26 cellular contexts compared by ENCODE assay signal in genomic region chr2:238421695-238422035, GRCh38. TPM values are rescaled to one million over a fixed set of nuclear protein-coding genes. Genes with fewer than 3 reads are reported as not detected.
DNase-seq lines count a peak whose midpoint lies in the region; ATAC-seq, FAIRE-seq and TF ChIP-seq lines count a peak whose summit lies in the region.
"Had no signal": no experiment of that assay in that cellular context is flagged by ENCODE, and none has a peak within 500 bp of the region (broad histone marks: within the 10 kb centered on the region; RNA-seq: fewer than 3 reads in every experiment).

No MANE protein-coding gene starts in this region.

- no peak overlapping the region; the same call in 1 of the 2 replicates for H3K4ac ChIP-seq in IMR-90 (ENCODE audit: low read depth, low read length)

- no peak overlapping the region for H4K91ac ChIP-seq in IMR-90 (ENCODE audit: insufficient read depth, low read depth, low read length)

- H3K4me1 Mint-ChIP-seq in nephron progenitor cell: peaks cover 62% of the 10 kb centered on the region

- no peak for ATAC-seq in IMR-90 (ENCODE audit: low read depth)
- peak; percentile 37; the same call in 2 of the 3 replicates for ATAC-seq in K562
- ATAC-seq: activated CD4-positive, alpha-beta T cell treated with anti-CD3 and anti-CD28 coated beads for 36 hours; activated CD8-positive, alpha-beta T cell treated with anti-CD3 and anti-CD28 coated beads, Interleukin-2, amount 10 ng/mL, durations not matched to agents 7 days and 5 days; upper lobe of right lung had no signal

- peak overlapping the region; percentile 89 for H3K27ac Mint-ChIP-seq in nephron progenitor cell
- H3K27ac Mint-ChIP-seq: activated CD4-positive, alpha-beta T cell treated with anti-CD3 and anti-CD28 coated beads for 36 hours had no signal

- H2BK15ac ChIP-seq in IMR-90 (ENCODE audit: low read depth, low read length): no peak overlapping the region

- CTCF ChIA-PET in IMR-90 (lab: Yijun Ruan, JAX): interaction anchor here (0.8 kb wide), 1 partner anchor 50 kb away, joined by 3 read pairs; no protein-coding TSS in a partner anchor
- CTCF ChIA-PET in K562 (lab: Yijun Ruan, JAX; ENCODE audit: low intra/inter-chr PET ratio): no interaction called here

- H3K36me3 ChIP-seq in IMR-90 (ENCODE audit: control insufficient read depth, insufficient read depth, low read length) (no peaks in the 10 kb centered on the region), K562 (ENCODE audit: control insufficient read depth, insufficient read depth, low read length) (no peaks in the 10 kb centered on the region), suprapubic skin (no peaks in the 10 kb centered on the region), esophagus squamous epithelium (no peaks in the 10 kb centered on the region)
- H3K36me3 ChIP-seq: BLaER1 treated with 17β-estradiol and CSF1 and Interleukin-3, amounts not matched to agents 10 nM and 100 nM; upper lobe of right lung had no signal

- H3K9me3 ChIP-seq in IMR-90 (ENCODE audit: control insufficient read depth, insufficient read depth, low read length) (no peaks in the 10 kb centered on the region), K562 (replicated peaks; ENCODE audit: control insufficient read depth, insufficient read depth, low read depth, low read length) (no peaks in the 10 kb centered on the region), suprapubic skin (no peaks in the 10 kb centered on the region), esophagus squamous epithelium (no peaks in the 10 kb centered on the region)
- H3K9me3 ChIP-seq: upper lobe of right lung had no signal

- H3K4me1 ChIP-seq in IMR-90 (ENCODE audit: control insufficient read depth, insufficient read depth, low read length): peaks cover 20% of the 10 kb centered on the region
- H3K4me1 ChIP-seq in K562 (replicated peaks in 1 of 2; ENCODE audit: control insufficient read depth in 2 of 2, insufficient read depth in 2 of 2, low read length in 2 of 2): peaks cover 65 to 66% of the 10 kb centered on the region in 2 experiments
- H3K4me1 ChIP-seq in suprapubic skin: peaks cover 35% of the 10 kb centered on the region
- peaks cover 8 to 41% (median 8%) of the 10 kb centered on the region in 3 donors for H3K4me1 ChIP-seq in esophagus squamous epithelium

- H3K27me3 ChIP-seq in IMR-90 (ENCODE audit: control insufficient read depth, insufficient read depth, low read length): no peaks in the 10 kb centered on the region
- no peaks in the 10 kb centered on the region for H3K27me3 ChIP-seq in K562 (ENCODE audit: control insufficient read depth in 2 of 2, insufficient read depth in 2 of 2, low read length in 2 of 2)
- no peaks in the 10 kb centered on the region for H3K27me3 ChIP-seq in suprapubic skin
- H3K27me3 ChIP-seq in esophagus squamous epithelium: no peaks in the 10 kb centered on the region
- H3K27me3 ChIP-seq: BLaER1 treated with 17β-estradiol and CSF1 and Interleukin-3, amounts not matched to agents 10 nM and 100 nM; upper lobe of right lung had no signal

- H3K23ac ChIP-seq in IMR-90 (ENCODE audit: low read depth, low read length): no peak overlapping the region

- no peak for FAIRE-seq in K562 (lab: Jason Lieb, UNC)
- FAIRE-seq: G401.6 had no signal

- H2AFZ ChIP-seq in IMR-90 (replicated peaks; ENCODE audit: low read length, poor library complexity) (peak overlapping the region; percentile 35), K562 (ENCODE audit: low read depth, low read length) (peak overlapping the region; percentile 27)

- WGBS in IMR-90 (ENCODE audit: extremely low coverage in 2 of 2, insufficient read length in 1 of 2), 2 experiments: 85% methylated on average over 11 of the region's 18 CpGs; no CpG with 5 or more reads in 1 of the 2 experiments
- under 1% methylated on average over 17 of the region's 18 CpGs for WGBS in K562 (ENCODE audit: insufficient coverage, low coverage, missing lambda C conversion rate)
- WGBS in suprapubic skin: 69% methylated on average over 17 of the region's 18 CpGs
- WGBS in esophagus squamous epithelium, 2 donors: 78 to 85% methylated on average over 15 to 18 of the region's 18 CpGs

- H3K79me1 ChIP-seq in IMR-90 (ENCODE audit: low read depth in 1 of 2, low read length in 2 of 2): peaks cover 0 to 13% of the 10 kb centered on the region in 2 experiments; a peak in 2 of 4 replicates

- H3K4me3 ChIP-seq in IMR-90 (ENCODE audit: insufficient read depth, low read depth, low read length) (no peak overlapping the region), K562 (peak overlapping the region; percentile 36), suprapubic skin (no peak overlapping the region), esophagus squamous epithelium (no peak overlapping the region)
- H3K4me3 ChIP-seq: BLaER1 treated with 17β-estradiol and CSF1 and Interleukin-3, amounts not matched to agents 10 nM and 100 nM; upper lobe of right lung had no signal

- H2AK5ac ChIP-seq in IMR-90 (ENCODE audit: low read depth, low read length): no peak overlapping the region

- TF ChIP-seq EP300 in K562 (IDR thresholded peaks at IDR 0.05; ENCODE audit: low read length): no peak
- no peak for TF ChIP-seq EP300 in suprapubic skin (IDR thresholded peaks at IDR 0.05)

- H2BK120ac ChIP-seq in IMR-90 (ENCODE audit: low read depth, low read length): 0 out of 2 replicates have a peak overlapping the region, but pooled peaks have one; percentile 20

- dilution Hi-C loops in IMR-90 (cut with HindIII; ENCODE audit: low sequenced_read_pairs, unreplicated experiment): no loop called here

- H3K18ac ChIP-seq in IMR-90 (ENCODE audit: low read depth, low read length): no peak overlapping the region

- no peak overlapping the region for H3K4me2 ChIP-seq in IMR-90 (ENCODE audit: low read depth, low read length)
- H3K4me2 ChIP-seq in K562 (ENCODE audit: insufficient read depth, low read length): peak overlapping the region; percentile 90
- H3K4me2 ChIP-seq: BLaER1 treated with 17β-estradiol and CSF1 and Interleukin-3, amounts not matched to agents 10 nM and 100 nM had no signal

- TF ChIP-seq POLR2A in IMR-90 (IDR thresholded peaks at IDR 0.05; ENCODE audit: low read depth, low read length) (no peak), K562 (conservative IDR thresholded peaks at IDR 0.05) (no peak; the same call in 1 of the 2 replicates), suprapubic skin (IDR thresholded peaks at IDR 0.05) (no peak), esophagus squamous epithelium (IDR thresholded peaks at IDR 0.05) (no peak)

- peak overlapping the region; percentile 54 for H3K4me3 Mint-ChIP-seq in nephron progenitor cell
- H3K4me3 Mint-ChIP-seq: activated CD4-positive, alpha-beta T cell treated with anti-CD3 and anti-CD28 coated beads for 36 hours; activated CD8-positive, alpha-beta T cell treated with anti-CD3 and anti-CD28 coated beads, Interleukin-2, amount 10 ng/mL, durations not matched to agents 7 days and 5 days had no signal

- H3K9me3 Mint-ChIP-seq in nephron progenitor cell: peaks cover 3% of the 10 kb centered on the region

- intact Hi-C loops in IMR-90 (cut with micrococcal nuclease) (no loop called here), K562 (cut with micrococcal nuclease) (loop anchor here (2.0 kb wide), 1 partner anchor 51 kb away; no protein-coding TSS in a partner anchor), esophagus squamous epithelium (cut with DNase I) (no loop called here)

- peak overlapping the region; percentile 53 for H2AK9ac ChIP-seq in IMR-90 (replicated peaks; ENCODE audit: low read depth, low read length, poor library complexity)

- H4K20me1 ChIP-seq in IMR-90 (ENCODE audit: insufficient read depth, low read length) (no peaks in the 10 kb centered on the region), K562 (replicated peaks; ENCODE audit: control insufficient read depth, insufficient read depth, low read length) (no peaks in the 10 kb centered on the region)
- H4K20me1 ChIP-seq: BLaER1 treated with 17β-estradiol and CSF1 and Interleukin-3, amounts not matched to agents 10 nM and 100 nM had no signal

- no peak overlapping the region for H3K56ac ChIP-seq in IMR-90 (ENCODE audit: extremely low read depth, insufficient read depth, low read length)

- 0 out of 4 replicates have a peak overlapping the region, but pooled peaks of 1 of the 2 experiments have one; percentile 26 for H4K8ac ChIP-seq in IMR-90 (ENCODE audit: low read depth in 2 of 2, low read length in 2 of 2)

- in situ Hi-C loops in IMR-90 (cut with MboI; ENCODE audit: low sequenced_read_pairs) (no loop called here), K562 (cut with MboI) (no loop called here)

- TF ChIP-seq RAD21 in IMR-90 (IDR thresholded peaks at IDR 0.05; ENCODE audit: low read length) (no peak), K562 (CRISPR knock-in tag; conservative IDR thresholded peaks at IDR 0.05 in 1 of 2, IDR thresholded peaks at IDR 0.05 in 1 of 2) (no peak)

- no peaks in the 10 kb centered on the region for H3K27me3 Mint-ChIP-seq in nephron progenitor cell (ENCODE audit: low read depth, poor library complexity)
- H3K27me3 Mint-ChIP-seq: activated CD4-positive, alpha-beta T cell treated with anti-CD3 and anti-CD28 coated beads for 36 hours had no signal

- POLR2A ChIA-PET in IMR-90 (lab: Charles Lee; ENCODE audit: unreplicated experiment) (no interaction called here), K562 (lab: Yijun Ruan, JAX) (interaction anchor here (0.6 to 1.6 kb wide), 5 partner anchors 9 to 187 kb away, joined by 3 to 4 read pairs (median 3); no protein-coding TSS in a partner anchor)

- H3K9me1 ChIP-seq in IMR-90 (ENCODE audit: insufficient read depth, low read length) (peaks cover 14% of the 10 kb centered on the region), K562 (ENCODE audit: control insufficient read depth, insufficient read depth, low read length) (no peaks in the 10 kb centered on the region)

- TF ChIP-seq CTCF in IMR-90 (conservative IDR thresholded peaks at IDR 0.05; ENCODE audit: low read depth, low read length): no peak
- TF ChIP-seq CTCF in K562 (IDR thresholded peaks at IDR 0.05 in 2 of 3, conservative IDR thresholded peaks at IDR 0.05 in 1 of 3; ENCODE audit: insufficient read depth in 2 of 3, low read depth in 1 of 3, low read length in 3 of 3): no peak
- TF ChIP-seq CTCF in nephron progenitor cell (IDR thresholded peaks at IDR 0.05): no peak
- TF ChIP-seq CTCF in suprapubic skin (IDR thresholded peaks at IDR 0.05): no peak
- no peak for TF ChIP-seq CTCF in esophagus squamous epithelium (IDR thresholded peaks at IDR 0.05)

- BruUV-seq in IMR-90 (replicated peaks; lab: Mats Ljungman, UMichigan): no TSS peak
- TSS peak; percentile 55 for BruUV-seq in K562 (replicated peaks; lab: Mats Ljungman, UMichigan)

- H4K5ac ChIP-seq in IMR-90 (ENCODE audit: low read depth, low read length): no peak overlapping the region

- H2BK5ac ChIP-seq in IMR-90 (ENCODE audit: low read depth, low read length, poor library complexity, severe bottlenecking): no peak overlapping the region

- H3K14ac ChIP-seq in IMR-90 (replicated peaks; ENCODE audit: low read depth, low read length): no peak overlapping the region

- H3K79me2 ChIP-seq in K562 (ENCODE audit: control insufficient read depth, insufficient read depth, low read length): peaks cover 23% of the 10 kb centered on the region

- DNase-seq in IMR-90 (no peak), K562 (ENCODE audit: extremely low read depth in 1 of 4, low spot score in 3 of 4) (no peak), nephron progenitor cell (no peak), suprapubic skin (ENCODE audit: low spot score in 2 of 2) (no peak), esophagus squamous epithelium (lab: John Stamatoyannopoulos, UW) (no peak), NCI-H2081 (lab: John Stamatoyannopoulos, UW) (no peak)
- no peak for DNase-seq in stimulated activated naive CD4-positive, alpha-beta T cell treated with Interleukin-2 at 50 U/mL for 16 hours (lab: John Stamatoyannopoulos, UW)
- DNase-seq: activated CD4-positive, alpha-beta T cell treated with anti-CD3 and anti-CD28 coated beads for 36 hours; activated CD8-positive, alpha-beta T cell treated with anti-CD3 and anti-CD28 coated beads, Interleukin-2, amount 10 ng/mL, durations not matched to agents 7 days and 5 days; activated naive CD4-positive, alpha-beta T cell treated with anti-CD3 and anti-CD28 coated beads, Interleukin-2, amount 50 U/mL, for 16 hours; COR-L47; DMS53; hippocampal formation; NCI-H146; NCI-H2107; NCI-H345; NCI-H69; occipital lobe; stimulated activated CD4-positive, alpha-beta T cell treated with anti-CD3 and anti-CD28 coated beads, Interleukin-4, amount 100 ng/mL, for 24 hours; substantia nigra; T-helper 2 cell; upper lobe of right lung had no signal

- H3K9ac ChIP-seq in IMR-90 (ENCODE audit: low read depth, low read length): no peak overlapping the region
- peak overlapping the region; percentile 70 to 78 for H3K9ac ChIP-seq in K562 (ENCODE audit: insufficient read depth in 1 of 2, low read depth in 2 of 2, low read length in 2 of 2)

- peaks cover 4% of the 10 kb centered on the region for H3K36me3 Mint-ChIP-seq in nephron progenitor cell (ENCODE audit: low read depth)
- H3K36me3 Mint-ChIP-seq: brain had no signal

- no peak overlapping the region for H2BK20ac ChIP-seq in IMR-90 (ENCODE audit: low read depth, low read length)

- no peak overlapping the region for H3K27ac ChIP-seq in IMR-90 (ENCODE audit: insufficient read depth, low read length)
- peak overlapping the region; percentile 87 for H3K27ac ChIP-seq in K562 (ENCODE audit: extremely low read depth, low read depth, low read length)
- H3K27ac ChIP-seq in suprapubic skin: peak overlapping the region; percentile 61
- H3K27ac ChIP-seq in esophagus squamous epithelium: no peak overlapping the region
- H3K27ac ChIP-seq: BLaER1 treated with 17β-estradiol and CSF1 and Interleukin-3, amounts not matched to agents 10 nM and 100 nM; HL-60; upper lobe of right lung had no signal

RNA-seq across cellular contexts. Expression of gene ASB1, which starts 5.1 kb away (rescaled TPM):
- 21.4 and 23.5 TPM in 2 replicates for total RNA-seq in IMR-90 (2012; rRNA removed)
- polyA plus RNA-seq in IMR-90 (2012; rRNA removed): 37.3 and 39.6 TPM in 2 replicates
- 29.3 and 37.4 TPM in 2 replicates for polyA plus RNA-seq in IMR-90 (2012; cell fraction: cytosol; rRNA removed)
- polyA plus RNA-seq in IMR-90 (2012; cell fraction: nucleus; rRNA removed; ENCODE audit: low replicate concordance): 61.9 and 87.8 TPM in 2 replicates
- total RNA-seq in K562 (2011; cell fraction: chromatin; rRNA removed; ENCODE audit: low replicate concordance): 69.7 and 90.0 TPM in 2 replicates
- 54.0 and 56.1 TPM in 2 replicates for total RNA-seq in K562 (2011; cell fraction: nucleolus; rRNA removed)
- 64.5 and 65.1 TPM in 2 replicates for total RNA-seq in K562 (2011; cell fraction: nucleoplasm; rRNA removed)
- 32.0 and 37.5 TPM in 2 replicates for total RNA-seq in K562 (2014; rRNA removed)
- 17.5 and 18.0 TPM in 2 replicates for total RNA-seq in K562 (2014; rRNA removed; fragmentation: Illumina TruSeq; extraction: Trizol)
- 18.2 and 20.1 TPM in 2 replicates for total RNA-seq in K562 (2015; rRNA removed; fragmentation: Illumina TruSeq; extraction: Trizol)
- 35.5 and 37.7 TPM in 2 replicates for total RNA-seq in K562 (2021)
- 23.9 and 26.4 TPM in 2 replicates for polyA plus RNA-seq in K562 (2011; rRNA removed)
- 25.8 and 40.3 TPM in 2 replicates for polyA plus RNA-seq in K562 (2011; cell fraction: cytosol; rRNA removed)
- 81.4 and 94.5 TPM in 2 replicates for polyA plus RNA-seq in K562 (2011; cell fraction: nucleus; rRNA removed)
- 22.4 and 22.9 TPM in 2 replicates for polyA plus RNA-seq in K562 (2012)
- polyA plus RNA-seq in K562 (2014; fragmentation: Illumina TruSeq; extraction: Trizol): 27.5 and 34.9 TPM in 2 replicates
- 1 to 10 TPM; 6.3 to 8.7 TPM for polyA plus RNA-seq in K562 (2014; fragmentation: Nextera tagmentation; extraction: Ambion mirVana)
- polyA plus RNA-seq in K562 (2014; rRNA removed): 33.1 and 42.1 TPM in 2 replicates
- polyA minus RNA-seq in K562 (2011; rRNA and poly(A)+ RNA removed): 13.5 and 17.4 TPM in 2 replicates
- polyA minus RNA-seq in K562 (2011; cell fraction: cytosol; rRNA and poly(A)+ RNA removed): 20.6 and 22.0 TPM in 2 replicates
- polyA minus RNA-seq in K562 (2011; cell fraction: nucleus; rRNA and poly(A)+ RNA removed): 21.3 and 22.2 TPM in 2 replicates
- total RNA-seq in suprapubic skin: 10 to 100 TPM; 17.1 to 48.8 (median 22.1) TPM
- 10 to 100 TPM in 1 of 4 donors, 1 to 10 TPM in 3; 3.9 to 17.7 (median 8.9) TPM for total RNA-seq in esophagus squamous epithelium

Comparison
In these comparisons a context has a peak if more than half of its experiments do, and no peak if none do; other contexts are left out.
1. H3K27ac ChIP-seq: peak in K562 (single experiment) and suprapubic skin (single experiment); none in IMR-90 (single experiment) and esophagus squamous epithelium (0 of 4).